Comparison of ENCODE assay signal across 16 cellular contexts in genomic region chr5:6788439-6788838, GRCh38.
A peak's percentile ranks its signal among the peaks of the same experiment; 100 is the strongest.
DNase-seq lines count a peak whose midpoint lies in the region; ATAC-seq and TF ChIP-seq lines count a peak whose summit lies in the region.
"Had no signal": no experiment of that assay in that cellular context is flagged by ENCODE, and none has a peak within 500 bp of the region (broad histone marks: within the 10 kb centered on the region; RNA-seq: fewer than 3 reads in every experiment).

No MANE protein-coding gene starts in this region.

- H4K91ac ChIP-seq in trophoblast cell (ENCODE audit: low read depth, low read length): no peak overlapping the region

- H3K9me3 ChIP-seq in PC-3 (ENCODE audit: low read length): no peaks in the 10 kb centered on the region
- peaks cover 4% of the 10 kb centered on the region for H3K9me3 ChIP-seq in trophoblast cell (ENCODE audit: insufficient read depth, low read depth, low read length)
- H3K9me3 ChIP-seq: BLaER1 treated with 17β-estradiol and CSF1 and Interleukin-3, amounts not matched to agents 10 nM and 100 nM had no signal

- H3K79me2 ChIP-seq in PC-3 (ENCODE audit: low read length) (no peaks in the 10 kb centered on the region), trophoblast cell (ENCODE audit: control insufficient read depth, insufficient read depth, low read length, poor library complexity) (no peaks in the 10 kb centered on the region)

- H3K4me2 ChIP-seq in PC-3 (ENCODE audit: low read length) (no peak overlapping the region), trophoblast cell (ENCODE audit: low read length) (no peak overlapping the region)

- H3K36me3 ChIP-seq in PC-3 (ENCODE audit: low read depth, low read length): no peaks in the 10 kb centered on the region
- no peaks in the 10 kb centered on the region for H3K36me3 ChIP-seq in trophoblast cell (ENCODE audit: control insufficient read depth in 1 of 2, insufficient read depth in 2 of 2, low read length in 2 of 2)
- H3K36me3 ChIP-seq: BLaER1 treated with 17β-estradiol and CSF1 and Interleukin-3, amounts not matched to agents 10 nM and 100 nM had no signal

- peaks cover 30% of the 10 kb centered on the region for H3K27me3 ChIP-seq in PC-3 (ENCODE audit: low read length)
- H3K27me3 ChIP-seq in trophoblast cell (ENCODE audit: insufficient read depth, low read length): no peaks in the 10 kb centered on the region
- H3K27me3 ChIP-seq: BLaER1 treated with 17β-estradiol and CSF1 and Interleukin-3, amounts not matched to agents 10 nM and 100 nM had no signal

- no peak overlapping the region for H2BK12ac ChIP-seq in trophoblast cell (ENCODE audit: low read length)

- H3K4me3 ChIP-seq in PC-3 (ENCODE audit: low read length): no peak overlapping the region
- H3K4me3 ChIP-seq in epithelial cell of esophagus (ENCODE audit: low read length): no peak overlapping the region
- H3K4me3 ChIP-seq in trophoblast cell (ENCODE audit: low read depth, low read length): no peak overlapping the region
- H3K4me3 ChIP-seq: BLaER1 treated with 17β-estradiol and CSF1 and Interleukin-3, amounts not matched to agents 10 nM and 100 nM had no signal

- POLR2A ChIA-PET in PC-3 (lab: Charles Lee; ENCODE audit: unreplicated experiment): no interaction called here

- CTCF ChIA-PET in PC-3 (lab: Charles Lee): no interaction called here

- H3K14ac ChIP-seq in trophoblast cell (ENCODE audit: low read length): no peak overlapping the region

- H3K4me1 ChIP-seq in PC-3 (ENCODE audit: insufficient read depth, low read length) (no peaks in the 10 kb centered on the region), trophoblast cell (ENCODE audit: control insufficient read depth in 1 of 2, insufficient read depth in 2 of 2, low read length in 2 of 2) (peaks cover 0 to 2% of the 10 kb centered on the region in 2 experiments)

- no peak overlapping the region for H2AK5ac ChIP-seq in trophoblast cell (ENCODE audit: low read length)

- H3K4ac ChIP-seq in trophoblast cell (ENCODE audit: low read depth, low read length): no peak overlapping the region

- H3K9ac ChIP-seq in PC-3 (ENCODE audit: low read length) (no peak overlapping the region), trophoblast cell (ENCODE audit: low read length) (no peak overlapping the region)
- H3K9ac ChIP-seq: BLaER1 treated with 17β-estradiol and CSF1 and Interleukin-3, amounts not matched to agents 10 nM and 100 nM had no signal

- H3K18ac ChIP-seq in trophoblast cell (ENCODE audit: low read length): no peak overlapping the region

- no peak overlapping the region for H2BK5ac ChIP-seq in trophoblast cell (ENCODE audit: low read depth, low read length, poor library complexity)

- no peaks in the 10 kb centered on the region for H4K20me1 ChIP-seq in PC-3 (ENCODE audit: low read length)
- H4K20me1 ChIP-seq: BLaER1 treated with 17β-estradiol and CSF1 and Interleukin-3, amounts not matched to agents 10 nM and 100 nM had no signal

- no CpG with 5 or more reads among the region's 7 CpGs for WGBS in trophoblast cell (ENCODE audit: extremely low coverage, insufficient coverage, insufficient read length)

- H3K27ac ChIP-seq in PC-3 (ENCODE audit: low read length): no peak overlapping the region
- H3K27ac ChIP-seq in trophoblast cell (ENCODE audit: low read depth, low read length): no peak overlapping the region
- H3K27ac ChIP-seq: BLaER1 treated with 17β-estradiol and CSF1 and Interleukin-3, amounts not matched to agents 10 nM and 100 nM had no signal

- no peak overlapping the region for H4K8ac ChIP-seq in trophoblast cell (ENCODE audit: low read depth, low read length)

- BruUV-seq in PC-3 (replicated peaks; lab: Mats Ljungman, UMichigan): no TSS peak

- DNase-seq in PC-3 (peak; percentile 14), epithelial cell of esophagus (ENCODE audit: low read depth) (peak; percentile 23), islet precursor cell (peak; percentile 27), trophoblast cell (peak; percentile 61 to 76), GM10266 (ENCODE audit: extremely low spot score) (no peak)
- DNase-seq: CD8-positive, alpha-beta T cell; COR-L47; DMS 273 treated with DMSO at 0.1 percent for 48 hours; DMS53; DND-41; EL; GOT3; H9 had no signal

- no peaks in the 10 kb centered on the region for H3F3A ChIP-seq in PC-3 (ENCODE audit: low read length, unreplicated experiment)

- H3K9me2 ChIP-seq in PC-3 (replicated peaks; ENCODE audit: low read length): no peaks in the 10 kb centered on the region

- intact Hi-C loops in PC-3 (cut with micrococcal nuclease): no loop called here

- ATAC-seq in PC-3 (no peak), GM21737 (IDR thresholded peaks at IDR 0.05; ENCODE audit: unreplicated experiment) (no peak), GM18498 (IDR thresholded peaks at IDR 0.05; ENCODE audit: unreplicated experiment) (no peak)
- ATAC-seq: CD8-positive, alpha-beta T cell had no signal

- H2AFZ ChIP-seq in PC-3 (ENCODE audit: low read length) (no peak overlapping the region), trophoblast cell (ENCODE audit: insufficient read depth, low read length, poor library complexity) (no peak overlapping the region)

- no peak overlapping the region for H4K12ac ChIP-seq in trophoblast cell (ENCODE audit: low read depth, low read length)

- H3K23ac ChIP-seq in trophoblast cell (ENCODE audit: low read length): no peak overlapping the region

- TF ChIP-seq CTCF in PC-3 (conservative IDR thresholded peaks at IDR 0.05; ENCODE audit: low read depth, low read length) (no peak), epithelial cell of esophagus (IDR thresholded peaks at IDR 0.05; ENCODE audit: insufficient read depth, low read depth, low read length, missing control alignments) (no peak), GM10266 (IDR thresholded peaks at IDR 0.05; ENCODE audit: control insufficient read depth, insufficient read depth, low read depth, missing control alignments) (no peak)

- H3K79me1 ChIP-seq in trophoblast cell (ENCODE audit: low read length): no peaks in the 10 kb centered on the region

- no peak overlapping the region for H2BK120ac ChIP-seq in trophoblast cell (ENCODE audit: insufficient read depth, low read length, poor library complexity)
